Comparison of ENCODE assay signal across 1 cellular context in the genomic region with DNA sequence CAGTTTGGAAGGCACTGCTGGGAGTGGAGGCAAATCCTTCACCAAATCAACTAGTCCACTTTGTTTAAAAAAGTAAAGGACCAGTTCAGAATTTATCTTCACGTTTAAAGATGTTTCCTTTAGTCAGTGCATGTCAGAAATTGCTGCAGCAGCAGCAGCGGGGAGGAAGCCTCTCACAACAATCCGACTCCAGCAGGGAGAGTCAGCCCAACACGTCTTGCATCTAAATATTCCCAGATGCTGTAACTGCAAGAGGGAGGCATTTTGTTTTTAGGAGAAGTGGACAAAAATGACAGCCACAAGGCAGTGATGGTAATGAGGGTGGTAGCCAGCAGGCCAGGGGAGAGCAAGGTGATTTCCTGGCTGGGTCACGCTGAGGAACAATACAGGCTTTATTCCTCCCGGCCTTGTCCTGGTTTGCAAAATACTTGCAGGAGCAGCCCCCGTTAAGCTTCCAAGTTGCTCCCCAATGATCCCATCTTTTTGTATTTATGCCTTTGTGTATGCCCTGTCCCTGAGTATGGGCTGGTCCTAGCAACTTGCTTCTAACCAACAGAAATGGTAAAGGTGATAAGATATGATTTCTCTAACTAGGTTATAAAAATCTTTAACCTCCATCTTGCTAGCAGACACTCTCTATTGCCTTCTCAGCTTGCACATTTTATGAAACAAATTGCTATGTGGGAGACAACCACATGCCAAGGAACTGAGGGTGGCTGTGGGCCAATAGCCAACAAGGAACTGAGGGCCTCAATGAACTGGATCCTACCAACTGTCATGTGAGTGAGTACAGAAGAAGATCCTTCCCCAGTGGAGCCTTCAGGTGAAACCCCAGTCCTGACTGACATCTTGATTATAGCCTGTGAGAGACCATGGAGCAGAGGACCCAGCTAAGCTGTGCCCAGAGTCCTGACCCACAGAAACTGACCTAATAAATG.
TF ChIP-seq lines count a peak whose summit lies in the region.

No MANE protein-coding gene starts in this region.

TF ChIP-seq in HepG2, 621 proteins besides CTCF, POLR2A, EP300 and RAD21:
- TF ChIP-seq, protein P1, sequence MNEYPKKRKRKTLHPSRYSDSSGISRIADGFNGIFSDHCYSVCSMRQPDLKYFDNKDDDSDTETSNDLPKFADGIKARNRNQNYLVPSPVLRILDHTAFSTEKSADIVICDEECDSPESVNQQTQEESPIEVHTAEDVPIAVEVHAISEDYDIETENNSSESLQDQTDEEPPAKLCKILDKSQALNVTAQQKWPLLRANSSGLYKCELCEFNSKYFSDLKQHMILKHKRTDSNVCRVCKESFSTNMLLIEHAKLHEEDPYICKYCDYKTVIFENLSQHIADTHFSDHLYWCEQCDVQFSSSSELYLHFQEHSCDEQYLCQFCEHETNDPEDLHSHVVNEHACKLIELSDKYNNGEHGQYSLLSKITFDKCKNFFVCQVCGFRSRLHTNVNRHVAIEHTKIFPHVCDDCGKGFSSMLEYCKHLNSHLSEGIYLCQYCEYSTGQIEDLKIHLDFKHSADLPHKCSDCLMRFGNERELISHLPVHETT (CRISPR knock-in tag; conservative IDR thresholded peaks at IDR 0.05), result no peak
- no peak for TF ChIP-seq THAP11 (CRISPR knock-in tag; IDR thresholded peaks at IDR 0.05)
- no peak for TF ChIP-seq ZNF3 (CRISPR knock-in tag; IDR thresholded peaks at IDR 0.05)
- no peak for TF ChIP-seq KLF16 (CRISPR knock-in tag; IDR thresholded peaks at IDR 0.05)
- no peak for TF ChIP-seq ISX (CRISPR knock-in tag; conservative IDR thresholded peaks at IDR 0.05)
- TF ChIP-seq ZNF746 (CRISPR knock-in tag; IDR thresholded peaks at IDR 0.05), result no peak
- TF ChIP-seq, protein P2, sequence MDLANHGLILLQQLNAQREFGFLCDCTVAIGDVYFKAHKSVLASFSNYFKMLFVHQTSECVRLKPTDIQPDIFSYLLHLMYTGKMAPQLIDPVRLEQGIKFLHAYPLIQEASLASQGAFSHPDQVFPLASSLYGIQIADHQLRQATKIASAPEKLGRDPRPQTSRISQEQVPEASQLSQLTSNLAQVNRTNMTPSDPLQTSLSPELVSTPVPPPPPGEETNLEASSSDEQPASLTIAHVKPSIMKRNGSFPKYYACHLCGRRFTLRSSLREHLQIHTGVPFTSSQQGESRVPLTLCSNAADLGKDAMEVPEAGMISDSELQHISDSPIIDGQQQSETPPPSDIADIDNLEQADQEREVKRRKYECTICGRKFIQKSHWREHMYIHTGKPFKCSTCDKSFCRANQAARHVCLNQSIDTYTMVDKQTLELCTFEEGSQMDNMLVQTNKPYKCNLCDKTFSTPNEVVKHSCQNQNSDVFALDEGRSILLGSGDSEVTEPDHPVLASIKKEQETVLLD (CRISPR knock-in tag; IDR thresholded peaks at IDR 0.05; ENCODE audit: low read depth), result no peak
- no peak for TF ChIP-seq MAFF (IDR thresholded peaks at IDR 0.05; ENCODE audit: low read depth, low read length)
- no peak for TF ChIP-seq CREM (IDR thresholded peaks at IDR 0.05)
- TF ChIP-seq CREM (CRISPR knock-in tag; IDR thresholded peaks at IDR 0.05), result no peak
- TF ChIP-seq, protein P3, sequence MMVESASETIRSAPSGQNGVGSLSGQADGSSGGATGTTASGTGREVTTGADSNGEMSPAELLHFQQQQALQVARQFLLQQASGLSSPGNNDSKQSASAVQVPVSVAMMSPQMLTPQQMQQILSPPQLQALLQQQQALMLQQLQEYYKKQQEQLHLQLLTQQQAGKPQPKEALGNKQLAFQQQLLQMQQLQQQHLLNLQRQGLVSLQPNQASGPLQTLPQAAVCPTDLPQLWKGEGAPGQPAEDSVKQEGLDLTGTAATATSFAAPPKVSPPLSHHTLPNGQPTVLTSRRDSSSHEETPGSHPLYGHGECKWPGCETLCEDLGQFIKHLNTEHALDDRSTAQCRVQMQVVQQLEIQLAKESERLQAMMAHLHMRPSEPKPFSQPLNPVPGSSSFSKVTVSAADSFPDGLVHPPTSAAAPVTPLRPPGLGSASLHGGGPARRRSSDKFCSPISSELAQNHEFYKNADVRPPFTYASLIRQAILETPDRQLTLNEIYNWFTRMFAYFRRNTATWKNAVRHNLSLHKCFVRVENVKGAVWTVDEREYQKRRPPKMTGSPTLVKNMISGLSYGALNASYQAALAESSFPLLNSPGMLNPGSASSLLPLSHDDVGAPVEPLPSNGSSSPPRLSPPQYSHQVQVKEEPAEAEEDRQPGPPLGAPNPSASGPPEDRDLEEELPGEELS (CRISPR knock-in tag; IDR thresholded peaks at IDR 0.05), result no peak
- TF ChIP-seq, protein P4, sequence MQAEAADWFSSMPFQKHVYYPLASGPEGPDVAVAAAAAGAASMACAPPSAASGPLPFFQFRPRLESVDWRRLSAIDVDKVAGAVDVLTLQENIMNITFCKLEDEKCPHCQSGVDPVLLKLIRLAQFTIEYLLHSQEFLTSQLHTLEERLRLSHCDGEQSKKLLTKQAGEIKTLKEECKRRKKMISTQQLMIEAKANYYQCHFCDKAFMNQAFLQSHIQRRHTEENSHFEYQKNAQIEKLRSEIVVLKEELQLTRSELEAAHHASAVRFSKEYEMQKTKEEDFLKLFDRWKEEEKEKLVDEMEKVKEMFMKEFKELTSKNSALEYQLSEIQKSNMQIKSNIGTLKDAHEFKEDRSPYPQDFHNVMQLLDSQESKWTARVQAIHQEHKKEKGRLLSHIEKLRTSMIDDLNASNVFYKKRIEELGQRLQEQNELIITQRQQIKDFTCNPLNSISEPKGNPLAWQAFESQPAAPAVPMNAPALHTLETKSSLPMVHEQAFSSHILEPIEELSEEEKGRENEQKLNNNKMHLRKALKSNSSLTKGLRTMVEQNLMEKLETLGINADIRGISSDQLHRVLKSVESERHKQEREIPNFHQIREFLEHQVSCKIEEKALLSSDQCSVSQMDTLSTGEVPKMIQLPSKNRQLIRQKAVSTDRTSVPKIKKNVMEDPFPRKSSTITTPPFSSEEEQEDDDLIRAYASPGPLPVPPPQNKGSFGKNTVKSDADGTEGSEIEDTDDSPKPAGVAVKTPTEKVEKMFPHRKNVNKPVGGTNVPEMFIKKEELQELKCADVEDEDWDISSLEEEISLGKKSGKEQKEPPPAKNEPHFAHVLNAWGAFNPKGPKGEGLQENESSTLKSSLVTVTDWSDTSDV (CRISPR knock-in tag; IDR thresholded peaks at IDR 0.05), result no peak
- no peak for TF ChIP-seq RFX1 (IDR thresholded peaks at IDR 0.05)
- no peak for TF ChIP-seq SRF (IDR thresholded peaks at IDR 0.05; ENCODE audit: low read depth, low read length)
